Comparison of ENCODE assay signal across 18 cellular contexts in genomic region chr19:15621801-15622200, GRCh38. TPM values are rescaled to one million over a fixed set of nuclear protein-coding genes. Genes with fewer than 3 reads are reported as not detected.
DNase-seq lines count a peak whose midpoint lies in the region; ATAC-seq and TF ChIP-seq lines count a peak whose summit lies in the region.
"Had no signal": no experiment of that assay in that cellular context is flagged by ENCODE, and none has a peak within 500 bp of the region (broad histone marks: within the 10 kb centered on the region; RNA-seq: fewer than 3 reads in every experiment).

No MANE protein-coding gene starts in this region.

- TF ChIP-seq CTCF in VCaP (conservative IDR thresholded peaks at IDR 0.05): no peak
- TF ChIP-seq CTCF in osteocyte (IDR thresholded peaks at IDR 0.05): no peak

- H3K27ac Mint-ChIP-seq in osteocyte (ENCODE audit: unreplicated experiment): no peak overlapping the region
- H3K27ac Mint-ChIP-seq: B cell; CD4-positive, alpha-beta T cell; CD8-positive, alpha-beta T cell had no signal

- H3K27ac ChIP-seq in VCaP: peak overlapping the region; percentile 84
- H3K27ac ChIP-seq: 22Rv1; A549; BLaER1 treated with 17β-estradiol and CSF1 and Interleukin-3, amounts not matched to agents 10 nM and 100 nM; C4-2B had no signal

- no peaks in the 10 kb centered on the region for H3K27me3 Mint-ChIP-seq in osteocyte (ENCODE audit: unreplicated experiment)

- peaks cover 23% of the 10 kb centered on the region for H3K9me3 Mint-ChIP-seq in osteocyte (ENCODE audit: unreplicated experiment)
- H3K9me3 Mint-ChIP-seq: CD4-positive, alpha-beta T cell; CD8-positive, alpha-beta T cell had no signal

- DNase-seq in islet precursor cell (peak; percentile 7), osteocyte (ENCODE audit: extremely low spot score, unreplicated experiment) (peak; percentile 75), NCI-H345 treated with DMSO at 0.1 percent for 48 hours (lab: John Stamatoyannopoulos, UW; ENCODE audit: unreplicated experiment) (no peak)
- DNase-seq: AML-193; Caco-2; Calu3; CD4-positive, alpha-beta T cell; CD8-positive, alpha-beta T cell; DMS79 treated with DMSO at 0.1 percent for 48 hours; GF-D8 had no signal

- H3K36me3 Mint-ChIP-seq in osteocyte (ENCODE audit: unreplicated experiment): no peaks in the 10 kb centered on the region
- H3K36me3 Mint-ChIP-seq: CD8-positive, alpha-beta T cell had no signal

- H3K4me3 Mint-ChIP-seq in osteocyte (ENCODE audit: unreplicated experiment): no peak overlapping the region
- H3K4me3 Mint-ChIP-seq: B cell; CD4-positive, alpha-beta T cell; CD8-positive, alpha-beta T cell had no signal

- ATAC-seq in GM21723 (IDR thresholded peaks at IDR 0.05; ENCODE audit: unreplicated experiment): no peak
- ATAC-seq: A549; CD8-positive, alpha-beta T cell had no signal

- no peaks in the 10 kb centered on the region for H3K4me1 Mint-ChIP-seq in osteocyte (ENCODE audit: unreplicated experiment)
- H3K4me1 Mint-ChIP-seq: B cell had no signal

RNA-seq across cellular contexts. Expression of gene CYP4F8, which starts 6.8 kb away (rescaled TPM):
- not detected in 2 replicates for total RNA-seq in osteocyte
- total RNA-seq: A172; B cell; Caco-2; Calu3; CD4-positive, alpha-beta T cell; CD8-positive, alpha-beta T cell had no signal

RNA-seq across cellular contexts. Expression of gene CYP4F3, which starts 18.9 kb away (rescaled TPM):
- total RNA-seq in osteocyte: not detected in 2 replicates
- total RNA-seq: B cell; CD4-positive, alpha-beta T cell; CD8-positive, alpha-beta T cell had no signal

RNA-seq across cellular contexts. Expression of gene CYP4F12, which starts 51.1 kb away (rescaled TPM):
- not detected in 2 replicates for total RNA-seq in osteocyte
- total RNA-seq: B cell had no signal
